In the genomic region with DNA sequence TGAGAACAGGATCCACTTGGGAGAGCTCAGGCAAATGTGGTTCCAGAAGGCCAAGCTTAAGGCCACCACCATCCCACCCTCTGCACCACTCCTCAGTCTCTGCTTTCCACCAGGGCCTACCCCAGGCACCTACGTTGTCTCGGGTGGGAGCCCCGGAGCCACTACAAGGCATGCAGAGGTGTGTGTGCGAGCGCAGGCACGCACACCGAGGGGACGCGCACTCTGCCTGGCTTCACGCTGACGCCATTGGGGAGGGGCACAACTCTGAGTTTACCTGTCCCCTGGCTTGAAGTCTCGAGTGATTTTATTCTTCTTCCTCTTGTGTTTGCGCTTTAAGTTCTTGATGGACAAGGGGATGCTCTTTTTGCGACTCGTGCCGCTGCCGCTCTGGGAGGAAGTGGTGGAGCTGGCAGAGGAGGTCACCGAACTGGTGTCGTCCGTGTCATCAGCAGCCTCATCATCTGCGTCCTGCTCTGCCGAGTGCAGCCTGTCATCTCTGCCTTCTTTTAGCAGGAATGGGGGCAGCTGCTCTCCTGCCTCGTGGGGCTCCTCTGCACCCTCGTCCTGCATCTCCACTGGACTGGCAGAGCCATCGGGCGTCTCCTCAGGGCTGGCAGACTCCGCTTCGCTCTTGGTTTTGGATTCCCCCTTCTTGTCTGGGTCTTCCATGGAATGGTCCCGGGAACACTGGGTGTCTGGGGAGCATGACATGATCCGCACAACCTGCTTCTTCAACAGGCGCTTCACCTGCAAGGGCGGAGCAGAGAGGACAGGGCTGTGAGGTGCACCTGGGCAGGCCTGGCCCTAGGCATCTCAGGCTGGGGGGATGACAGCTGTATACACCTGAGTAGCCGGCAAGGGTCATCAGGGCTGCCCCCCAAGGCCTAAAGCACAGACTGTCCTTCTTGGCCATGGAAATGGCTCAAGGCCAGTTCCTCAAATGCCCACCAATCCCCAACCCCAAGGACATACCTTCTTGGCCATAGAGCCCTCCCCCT, we compare ENCODE assay signal across 25 cellular contexts.
"Had no signal": no experiment of that assay in that cellular context is flagged by ENCODE, and none has a peak within 500 bp of the region (broad histone marks: within the 10 kb centered on the region; RNA-seq: fewer than 3 reads in every experiment).

No MANE protein-coding gene starts in this region.

- H3K4me1 ChIP-seq: tibial artery had no signal

- H3K4me3 ChIP-seq: cardiac muscle cell, left lung, lung, tibial artery had no signal

- H3K4me3 Mint-ChIP-seq: activated B cell treated with CpG ODN at 0.5 μM for 24 hours; activated CD4-positive, alpha-beta memory T cell treated with anti-CD3 and anti-CD28 coated beads for 36 hours; activated CD4-positive, alpha-beta T cell treated with anti-CD3 and anti-CD28 coated beads for 36 hours; activated naive CD4-positive, alpha-beta T cell treated with anti-CD3 and anti-CD28 coated beads, Interleukin-2, amount 10 ng/mL, durations not matched to agents 7 days and 5 days; natural killer cell; stimulated activated effector memory CD8-positive, alpha-beta T cell treated with anti-CD3 and anti-CD28 coated beads, Interleukin-12 subunit alpha, Interleukin-12 subunit beta, amount 100 ng/mL, for 72 hours; stimulated activated naive CD8-positive, alpha-beta T cell treated with anti-CD3 and anti-CD28 coated beads, Interleukin-15, amount 100 ng/mL, for 72 hours; T-helper 1 cell treated with Interleukin-12 subunit alpha and Interleukin-12 subunit beta and Interleukin-4 antibody, amounts not matched to agents 30 μg/mL and 1 μg/mL, for 36 hours had no signal

- H3K27me3 ChIP-seq: cardiac muscle cell, left lung, tibial artery had no signal

- FAIRE-seq: endometrium, small intestine had no signal

- H3K27ac Mint-ChIP-seq: activated B cell treated with CpG ODN at 0.5 μM for 24 hours; activated CD4-positive, alpha-beta memory T cell treated with anti-CD3 and anti-CD28 coated beads for 36 hours; activated CD4-positive, alpha-beta T cell treated with anti-CD3 and anti-CD28 coated beads for 36 hours; activated naive CD4-positive, alpha-beta T cell treated with anti-CD3 and anti-CD28 coated beads, Interleukin-2, amount 10 ng/mL, durations not matched to agents 7 days and 5 days; natural killer cell; stimulated activated effector memory CD8-positive, alpha-beta T cell treated with anti-CD3 and anti-CD28 coated beads, Interleukin-12 subunit alpha, Interleukin-12 subunit beta, amount 100 ng/mL, for 72 hours; T-helper 1 cell treated with Interleukin-12 subunit alpha and Interleukin-12 subunit beta and Interleukin-4 antibody, amounts not matched to agents 30 μg/mL and 1 μg/mL, for 36 hours had no signal

- ATAC-seq: activated CD4-positive, alpha-beta T cell treated with anti-CD3 and anti-CD28 coated beads for 36 hours; natural killer cell; stimulated activated effector memory CD8-positive, alpha-beta T cell treated with anti-CD3 and anti-CD28 coated beads, Interleukin-12 subunit alpha, Interleukin-12 subunit beta, amount 100 ng/mL, for 72 hours had no signal

- H3K4me1 Mint-ChIP-seq: activated CD4-positive, alpha-beta T cell treated with anti-CD3 and anti-CD28 coated beads for 36 hours; activated naive CD4-positive, alpha-beta T cell treated with anti-CD3 and anti-CD28 coated beads, Interleukin-2, amount 10 ng/mL, durations not matched to agents 7 days and 5 days; stimulated activated naive CD8-positive, alpha-beta T cell treated with anti-CD3 and anti-CD28 coated beads, Interleukin-15, amount 100 ng/mL, for 72 hours had no signal

- DNase-seq: activated B cell treated with CpG ODN at 0.5 μM for 24 hours; activated CD4-positive, alpha-beta memory T cell treated with anti-CD3 and anti-CD28 coated beads for 36 hours; activated CD4-positive, alpha-beta T cell treated with anti-CD3 and anti-CD28 coated beads for 36 hours; activated effector memory CD4-positive, alpha-beta T cell treated with Interleukin-2 at 50 U/mL for 16 hours; activated naive CD4-positive, alpha-beta T cell treated with anti-CD3 and anti-CD28 coated beads, Interleukin-2, amount 10 ng/mL, durations not matched to agents 7 days and 5 days; activated T-cell treated with anti-CD3 and anti-CD28 coated beads, Interleukin-2, amount 50 U/mL, for 48 hours; cortex of kidney; erythroblast; foreskin fibroblast; hippocampal formation; left lung; midbrain; natural killer cell; nucleus accumbens; posterior cingulate gyrus; small intestine; stimulated activated CD4-positive, alpha-beta T cell treated with anti-CD3 and anti-CD28 coated beads, Interleukin-2, amount 100 ng/mL, for 24 hours; stimulated activated naive CD8-positive, alpha-beta T cell treated with anti-CD3 and anti-CD28 coated beads, Interleukin-15, amount 100 ng/mL, for 72 hours; T1000; tibial artery had no signal

- H3K27ac ChIP-seq: cardiac muscle cell, left lung, tibial artery had no signal

- H3K9me3 Mint-ChIP-seq: activated B cell treated with CpG ODN at 0.5 μM for 24 hours; activated CD4-positive, alpha-beta memory T cell treated with anti-CD3 and anti-CD28 coated beads for 36 hours; activated naive CD4-positive, alpha-beta T cell treated with anti-CD3 and anti-CD28 coated beads, Interleukin-2, amount 10 ng/mL, durations not matched to agents 7 days and 5 days; natural killer cell; stimulated activated effector memory CD8-positive, alpha-beta T cell treated with anti-CD3 and anti-CD28 coated beads, Interleukin-12 subunit alpha, Interleukin-12 subunit beta, amount 100 ng/mL, for 72 hours; stimulated activated naive CD8-positive, alpha-beta T cell treated with anti-CD3 and anti-CD28 coated beads, Interleukin-15, amount 100 ng/mL, for 72 hours; T-helper 1 cell treated with Interleukin-12 subunit alpha and Interleukin-12 subunit beta and Interleukin-4 antibody, amounts not matched to agents 30 μg/mL and 1 μg/mL, for 36 hours had no signal

- H3K27me3 Mint-ChIP-seq: activated B cell treated with CpG ODN at 0.5 μM for 24 hours; activated CD4-positive, alpha-beta memory T cell treated with anti-CD3 and anti-CD28 coated beads for 36 hours; activated CD4-positive, alpha-beta T cell treated with anti-CD3 and anti-CD28 coated beads for 36 hours; activated naive CD4-positive, alpha-beta T cell treated with anti-CD3 and anti-CD28 coated beads, Interleukin-2, amount 10 ng/mL, durations not matched to agents 7 days and 5 days; stimulated activated naive CD8-positive, alpha-beta T cell treated with anti-CD3 and anti-CD28 coated beads, Interleukin-15, amount 100 ng/mL, for 72 hours had no signal

- H3K9me3 ChIP-seq: left lung, tibial artery had no signal
